20 cellular contexts compared by ENCODE assay signal in genomic region chr14:69175130-69175529, GRCh38. TPM values are rescaled to one million over a fixed set of nuclear protein-coding genes. Genes with fewer than 3 reads are reported as not detected.
DNase-seq lines count a peak whose midpoint lies in the region; ATAC-seq, FAIRE-seq and TF ChIP-seq lines count a peak whose summit lies in the region.
"Had no signal": no experiment of that assay in that cellular context is flagged by ENCODE, and none has a peak within 500 bp of the region (broad histone marks: within the 10 kb centered on the region; RNA-seq: fewer than 3 reads in every experiment).

No MANE protein-coding gene starts in this region.

- no peak for TF ChIP-seq EP300 in K562 (IDR thresholded peaks at IDR 0.05; ENCODE audit: low read length)
- peak; percentile 97 for TF ChIP-seq EP300 in neural cell (conservative IDR thresholded peaks at IDR 0.05; ENCODE audit: poor library complexity, severe bottlenecking)

- ATAC-seq in K562, result no peak
- no peak for ATAC-seq in right cardiac atrium
- ATAC-seq: A549; CD8-positive, alpha-beta T cell had no signal

- H3K4me2 ChIP-seq in K562 (ENCODE audit: insufficient read depth, low read length) (no peak overlapping the region), neural cell (ENCODE audit: low read length) (no peak overlapping the region)
- H3K4me2 ChIP-seq: A549; BLaER1 treated with 17β-estradiol and CSF1 and Interleukin-3, amounts not matched to agents 10 nM and 100 nM had no signal

- DNase-seq in K562 (ENCODE audit: extremely low read depth in 1 of 4, low spot score in 3 of 4) (no peak), UCSD-AML1 (lab: John Stamatoyannopoulos, UW; ENCODE audit: unreplicated experiment) (no peak), glomerular visceral epithelial cell (ENCODE audit: extremely low spot score) (no peak), right cardiac atrium (no peak)
- DNase-seq: AML-193; Caco-2; Calu3; CD4-positive, alpha-beta T cell; CD8-positive, alpha-beta T cell; DMS79 treated with DMSO at 0.1 percent for 48 hours; GF-D8 had no signal

- no peak for FAIRE-seq in K562 (lab: Jason Lieb, UNC)
- FAIRE-seq: A549, D721Med, G401.6, GM12891 had no signal

- H3K36me3 ChIP-seq in HEK293 (ENCODE audit: control insufficient read depth in 2 of 2, insufficient read depth in 1 of 2, low read length in 2 of 2) (no peaks in the 10 kb centered on the region), K562 (ENCODE audit: control insufficient read depth, insufficient read depth, low read length) (no peaks in the 10 kb centered on the region), neural cell (ENCODE audit: insufficient read depth, low read length) (no peaks in the 10 kb centered on the region)
- H3K36me3 ChIP-seq: BLaER1 treated with 17β-estradiol and CSF1 and Interleukin-3, amounts not matched to agents 10 nM and 100 nM had no signal

- in situ Hi-C loops in K562 (cut with MboI), result no loop called here

- H4K20me1 ChIP-seq in K562 (replicated peaks; ENCODE audit: control insufficient read depth, insufficient read depth, low read length), result no peaks in the 10 kb centered on the region
- H4K20me1 ChIP-seq in neural cell (ENCODE audit: insufficient read depth), result no peaks in the 10 kb centered on the region
- H4K20me1 ChIP-seq: BLaER1 treated with 17β-estradiol and CSF1 and Interleukin-3, amounts not matched to agents 10 nM and 100 nM had no signal

- CTCF ChIA-PET in HEK293 (lab: Yijun Ruan, JAX), result interaction anchor here (1.5 kb wide), 1 partner anchor 68 kb away, joined by 4 read pairs; no protein-coding TSS in a partner anchor
- CTCF ChIA-PET in K562 (lab: Yijun Ruan, JAX; ENCODE audit: low intra/inter-chr PET ratio), result no interaction called here

- H3K4me3 ChIP-seq in HEK293 (ENCODE audit: low read depth, low read length) (no peak overlapping the region), K562 (no peak overlapping the region), neural cell (ENCODE audit: low read length) (no peak overlapping the region), right cardiac atrium (ENCODE audit: low read length) (no peak overlapping the region)
- H3K4me3 ChIP-seq: A549; BLaER1 treated with 17β-estradiol and CSF1 and Interleukin-3, amounts not matched to agents 10 nM and 100 nM had no signal

- no peak for TF ChIP-seq CTCF in HEK293 (tag by site-specific recombination; IDR thresholded peaks at IDR 0.05)
- no peak for TF ChIP-seq CTCF in K562 (IDR thresholded peaks at IDR 0.05 in 2 of 3, conservative IDR thresholded peaks at IDR 0.05 in 1 of 3; ENCODE audit: insufficient read depth in 2 of 3, low read depth in 1 of 3, low read length in 3 of 3)
- no peak for TF ChIP-seq CTCF in neural cell (IDR thresholded peaks at IDR 0.05; ENCODE audit: poor library complexity, severe bottlenecking)

- H3K27me3 ChIP-seq in K562 (ENCODE audit: control insufficient read depth in 2 of 2, insufficient read depth in 2 of 2, low read length in 2 of 2) (no peaks in the 10 kb centered on the region; a peak in 1 of 5 replicates), neural cell (ENCODE audit: insufficient read depth, low read depth, low read length) (no peaks in the 10 kb centered on the region), right cardiac atrium (ENCODE audit: control insufficient read depth, insufficient read depth) (no peaks in the 10 kb centered on the region)
- H3K27me3 ChIP-seq: BLaER1 treated with 17β-estradiol and CSF1 and Interleukin-3, amounts not matched to agents 10 nM and 100 nM had no signal

- no peak overlapping the region for H2AFZ ChIP-seq in K562 (ENCODE audit: low read depth, low read length)
- H2AFZ ChIP-seq in neural cell (ENCODE audit: low read depth, low read length), result no peak overlapping the region

- H3F3A ChIP-seq in neural cell (ENCODE audit: insufficient read depth, low read length, poor library complexity, severe bottlenecking), result no peaks in the 10 kb centered on the region

- TF ChIP-seq RAD21 in K562 (CRISPR knock-in tag; conservative IDR thresholded peaks at IDR 0.05 in 1 of 2, IDR thresholded peaks at IDR 0.05 in 1 of 2), result no peak
- no peak for TF ChIP-seq RAD21 in neural cell (conservative IDR thresholded peaks at IDR 0.05)

- H3K79me2 ChIP-seq in K562 (ENCODE audit: control insufficient read depth, insufficient read depth, low read length) (no peaks in the 10 kb centered on the region), neural cell (replicated peaks; ENCODE audit: insufficient read depth, low read length) (no peaks in the 10 kb centered on the region)

- POLR2A ChIA-PET in HEK293 (lab: Yijun Ruan, JAX), result no interaction called here
- POLR2A ChIA-PET in K562 (lab: Yijun Ruan, JAX), result no interaction called here

- intact Hi-C loops in K562 (cut with micrococcal nuclease), result no loop called here
- intact Hi-C loops in right cardiac atrium (cut with DNase I), result no loop called here

- no peaks in the 10 kb centered on the region for H3K9me1 ChIP-seq in K562 (ENCODE audit: control insufficient read depth, insufficient read depth, low read length)

- TF ChIP-seq POLR2A in K562 (conservative IDR thresholded peaks at IDR 0.05), result no peak

- no peak overlapping the region for H3K9ac ChIP-seq in K562 (ENCODE audit: insufficient read depth in 1 of 2, low read depth in 2 of 2, low read length in 2 of 2)
- peak overlapping the region; percentile 9 for H3K9ac ChIP-seq in neural cell (ENCODE audit: low read length)
- H3K9ac ChIP-seq: BLaER1 treated with 17β-estradiol and CSF1 and Interleukin-3, amounts not matched to agents 10 nM and 100 nM had no signal

- no TSS peak for BruUV-seq in K562 (replicated peaks; lab: Mats Ljungman, UMichigan)

- no peaks in the 10 kb centered on the region for H3K9me2 ChIP-seq in neural cell (ENCODE audit: insufficient read depth, low read length)

- H3K9me3 ChIP-seq in HEK293 (ENCODE audit: control insufficient read depth, insufficient read depth, low read depth, low read length), result no peaks in the 10 kb centered on the region
- no peaks in the 10 kb centered on the region for H3K9me3 ChIP-seq in K562 (replicated peaks; ENCODE audit: control insufficient read depth, insufficient read depth, low read depth, low read length)
- H3K9me3 ChIP-seq in neural cell (ENCODE audit: low read length), result no peaks in the 10 kb centered on the region
- H3K9me3 ChIP-seq in right cardiac atrium (ENCODE audit: control insufficient read depth, low read length), result no peaks in the 10 kb centered on the region
- H3K9me3 ChIP-seq: A549; BLaER1 treated with 17β-estradiol and CSF1 and Interleukin-3, amounts not matched to agents 10 nM and 100 nM; Caco-2 had no signal

- H3K4me1 ChIP-seq in HEK293 (ENCODE audit: control insufficient read depth, insufficient read depth, low read length) (no peaks in the 10 kb centered on the region), K562 (replicated peaks in 1 of 2; ENCODE audit: control insufficient read depth in 2 of 2, insufficient read depth in 2 of 2, low read length in 2 of 2) (no peaks in the 10 kb centered on the region), right cardiac atrium (ENCODE audit: control insufficient read depth, insufficient read depth, low read length) (no peaks in the 10 kb centered on the region)
- H3K4me1 ChIP-seq: A549; BLaER1 treated with 17β-estradiol and CSF1 and Interleukin-3, amounts not matched to agents 10 nM and 100 nM; Caco-2 had no signal

- no peak overlapping the region for H3K27ac ChIP-seq in HEK293 (ENCODE audit: extremely low read depth, low read depth, low read length)
- no peak overlapping the region for H3K27ac ChIP-seq in K562 (ENCODE audit: extremely low read depth, low read depth, low read length)
- peak overlapping the region; percentile 70 for H3K27ac ChIP-seq in neural cell (ENCODE audit: low read length)
- no peak overlapping the region for H3K27ac ChIP-seq in right cardiac atrium (ENCODE audit: low read length)
- H3K27ac ChIP-seq: 22Rv1; A549; BLaER1 treated with 17β-estradiol and CSF1 and Interleukin-3, amounts not matched to agents 10 nM and 100 nM; C4-2B had no signal

RNA-seq across cellular contexts. Expression of gene EXD2, which starts 16.2 kb away (rescaled TPM):
- total RNA-seq in K562 (2011; cell fraction: chromatin; rRNA removed; ENCODE audit: low replicate concordance), result 10.3 and 15.3 TPM in 2 replicates
- total RNA-seq in K562 (2011; cell fraction: nucleolus; rRNA removed), result 6.0 and 7.1 TPM in 2 replicates
- total RNA-seq in K562 (2011; cell fraction: nucleoplasm; rRNA removed), result 10.2 and 12.1 TPM in 2 replicates
- total RNA-seq in K562 (2014; rRNA removed) (3.0 and 4.6 TPM in 2 replicates), K562 (2014; rRNA removed; fragmentation: Illumina TruSeq; extraction: Trizol) (3.2 and 3.9 TPM in 2 replicates), K562 (2015; rRNA removed; fragmentation: Illumina TruSeq; extraction: Trizol) (4.5 and 4.7 TPM in 2 replicates), K562 (2021) (5.0 and 6.1 TPM in 2 replicates), right cardiac atrium (10 to 100 TPM; 18.0 to 22.1 (median 19.2) TPM)
- polyA plus RNA-seq in K562 (2011; rRNA removed) (7.5 and 8.4 TPM in 2 replicates), K562 (2014; fragmentation: Illumina TruSeq; extraction: Trizol) (4.6 and 4.8 TPM in 2 replicates), K562 (2014; fragmentation: Nextera tagmentation; extraction: Ambion mirVana) (1 to 10 TPM; 1.6 TPM), K562 (2014; rRNA removed) (3.7 and 4.5 TPM in 2 replicates), neural cell (43.3 and 49.9 TPM in 2 replicates), right cardiac atrium (12.0 TPM)
- 2.8 and 5.5 TPM in 2 replicates for polyA plus RNA-seq in K562 (2011; cell fraction: cytosol; rRNA removed)
- polyA plus RNA-seq in K562 (2011; cell fraction: nucleus; rRNA removed), result 6.4 and 12.9 TPM in 2 replicates
- 4.4 and 5.8 TPM in 2 replicates for polyA plus RNA-seq in K562 (2012)
- polyA minus RNA-seq in K562 (2011; rRNA and poly(A)+ RNA removed), result 10.1 and 14.8 TPM in 2 replicates
- polyA minus RNA-seq in K562 (2011; cell fraction: cytosol; rRNA and poly(A)+ RNA removed), result 2.8 and 5.5 TPM in 2 replicates
- 3.0 and 5.2 TPM in 2 replicates for polyA minus RNA-seq in K562 (2011; cell fraction: nucleus; rRNA and poly(A)+ RNA removed)
- 45.8 and 47.2 TPM in 2 replicates for polyA minus RNA-seq in neural cell

RNA-seq across cellular contexts. Expression of gene DCAF5, which starts 22.2 kb away (rescaled TPM):
- 22.5 and 34.2 TPM in 2 replicates for total RNA-seq in K562 (2011; cell fraction: chromatin; rRNA removed; ENCODE audit: low replicate concordance)
- 17.0 and 18.6 TPM in 2 replicates for total RNA-seq in K562 (2011; cell fraction: nucleolus; rRNA removed)
- total RNA-seq in K562 (2011; cell fraction: nucleoplasm; rRNA removed), result 21.1 and 24.9 TPM in 2 replicates
- total RNA-seq in K562 (2014; rRNA removed) (7.5 and 8.1 TPM in 2 replicates), K562 (2014; rRNA removed; fragmentation: Illumina TruSeq; extraction: Trizol) (11.3 and 12.7 TPM in 2 replicates), K562 (2015; rRNA removed; fragmentation: Illumina TruSeq; extraction: Trizol) (12.5 and 13.2 TPM in 2 replicates), K562 (2021) (16.9 and 20.2 TPM in 2 replicates), right cardiac atrium (10 to 100 TPM; 46.6 to 53.6 (median 48.0) TPM)
- polyA plus RNA-seq in K562 (2011; rRNA removed) (24.1 and 26.3 TPM in 2 replicates), K562 (2014; fragmentation: Illumina TruSeq; extraction: Trizol) (21.8 and 23.6 TPM in 2 replicates), K562 (2014; fragmentation: Nextera tagmentation; extraction: Ambion mirVana) (1 to 10 TPM; 5.6 to 9.1 TPM), K562 (2014; rRNA removed) (13.7 and 15.1 TPM in 2 replicates), neural cell (33.5 and 34.6 TPM in 2 replicates), right cardiac atrium (22.5 TPM)
- 27.4 and 30.1 TPM in 2 replicates for polyA plus RNA-seq in K562 (2011; cell fraction: cytosol; rRNA removed)
- 73.7 and 97.8 TPM in 2 replicates for polyA plus RNA-seq in K562 (2011; cell fraction: nucleus; rRNA removed)
- polyA plus RNA-seq in K562 (2012), result 14.2 and 21.5 TPM in 2 replicates
- polyA minus RNA-seq in K562 (2011; rRNA and poly(A)+ RNA removed), result 15.9 and 19.1 TPM in 2 replicates
- polyA minus RNA-seq in K562 (2011; cell fraction: cytosol; rRNA and poly(A)+ RNA removed), result 9.4 and 10.4 TPM in 2 replicates
- polyA minus RNA-seq in K562 (2011; cell fraction: nucleus; rRNA and poly(A)+ RNA removed), result 18.0 and 25.4 TPM in 2 replicates
- 66.3 and 67.0 TPM in 2 replicates for polyA minus RNA-seq in neural cell
